1 cellular context compared by ENCODE assay signal in genomic region chr6:17987576-17988421, GRCh38.
TF ChIP-seq lines count a peak whose summit lies in the region.

Gene KIF13A (minus strand): TSS chr6:17987635. CDS start chr6:17987463, 172 bp downstream.

TF ChIP-seq in HepG2, 621 proteins besides CTCF, POLR2A, EP300 and RAD21 (continued from another document and continues in another):
- TF ChIP-seq ZXDC (CRISPR knock-in tag; IDR thresholded peaks at IDR 0.05) (no peak; the same call in 1 of the 2 replicates), TBL1XR1 (IDR thresholded peaks at IDR 0.05; ENCODE audit: borderline replicate concordance, low read length, partially characterized antibody) (no peak), CAMTA2 (CRISPR knock-in tag; IDR thresholded peaks at IDR 0.05; ENCODE audit: borderline replicate concordance) (no peak; the same call in 1 of the 2 replicates), ZNF30 (CRISPR knock-in tag; IDR thresholded peaks at IDR 0.05) (no peak), ZFP36L2 (CRISPR knock-in tag; IDR thresholded peaks at IDR 0.05) (no peak), ZNF331 (CRISPR knock-in tag; IDR thresholded peaks at IDR 0.05) (peak; percentile 7; the same call in 1 of the 2 replicates), BORCS8-MEF2B (CRISPR knock-in tag; IDR thresholded peaks at IDR 0.05) (no peak), ZNF430 (CRISPR knock-in tag; IDR thresholded peaks at IDR 0.05) (no peak), SKI (IDR thresholded peaks at IDR 0.05; ENCODE audit: partially characterized antibody) (peak; percentile 85), ZNF543 (CRISPR knock-in tag; IDR thresholded peaks at IDR 0.05) (0 out of 2 replicates have a peak, but pooled peaks have one; percentile 24), REXO4 (CRISPR knock-in tag; IDR thresholded peaks at IDR 0.05; ENCODE audit: borderline replicate concordance) (no peak), FOXP4 (CRISPR knock-in tag; IDR thresholded peaks at IDR 0.05) (no peak), ARNT (IDR thresholded peaks at IDR 0.05) (no peak), ZNF614 (CRISPR knock-in tag; IDR thresholded peaks at IDR 0.05; ENCODE audit: borderline replicate concordance) (no peak; the same call in 1 of the 2 replicates), HNRNPL (IDR thresholded peaks at IDR 0.05; ENCODE audit: low read depth, low read length) (no peak), ZFP36L1 (CRISPR knock-in tag; IDR thresholded peaks at IDR 0.05) (no peak), MTERF4 (CRISPR knock-in tag; IDR thresholded peaks at IDR 0.05) (0 out of 2 replicates have a peak, but pooled peaks have one; percentile 49), RNF219 (CRISPR knock-in tag; IDR thresholded peaks at IDR 0.05) (no peak), MTF1 (CRISPR knock-in tag; IDR thresholded peaks at IDR 0.05) (no peak), RFX1 (IDR thresholded peaks at IDR 0.05) (no peak), ZNF33A (CRISPR knock-in tag; IDR thresholded peaks at IDR 0.05; ENCODE audit: borderline replicate concordance) (no peak), DBP (CRISPR knock-in tag; IDR thresholded peaks at IDR 0.05; ENCODE audit: not compliant biosample characterization) (no peak), FOXA3 (CRISPR knock-in tag; IDR thresholded peaks at IDR 0.05) (no peak), ATF3 (CRISPR knock-in tag; IDR thresholded peaks at IDR 0.05) (peak; percentile 14; the same call in 1 of the 2 replicates), MAFF (IDR thresholded peaks at IDR 0.05; ENCODE audit: low read depth, low read length) (no peak), ZNF354B (CRISPR knock-in tag; IDR thresholded peaks at IDR 0.05) (no peak), ZNF18 (CRISPR knock-in tag; IDR thresholded peaks at IDR 0.05; ENCODE audit: insufficient replicate concordance) (no peak), NAIF1 (CRISPR knock-in tag; IDR thresholded peaks at IDR 0.05; ENCODE audit: borderline replicate concordance) (no peak), TCF7L2 (IDR thresholded peaks at IDR 0.05; ENCODE audit: low read depth, low read length) (no peak), ZFP82 (CRISPR knock-in tag; IDR thresholded peaks at IDR 0.05; ENCODE audit: borderline replicate concordance) (no peak; the same call in 1 of the 2 replicates), NCOA2 (CRISPR knock-in tag; IDR thresholded peaks at IDR 0.05) (no peak), ZNF709 (CRISPR knock-in tag; IDR thresholded peaks at IDR 0.05) (0 out of 2 replicates have a peak, but pooled peaks have one; percentile 36), KLF6 (CRISPR knock-in tag; IDR thresholded peaks at IDR 0.05) (peak; percentile 27; the same call in 1 of the 2 replicates), ZNF761 (CRISPR knock-in tag; conservative IDR thresholded peaks at IDR 0.05) (0 out of 2 replicates have a peak, but pooled peaks have one; percentile 67), DNMT1 (CRISPR knock-in tag; IDR thresholded peaks at IDR 0.05) (0 out of 2 replicates have a peak, but pooled peaks have one; percentile 69), ATF5 (CRISPR knock-in tag; IDR thresholded peaks at IDR 0.05; ENCODE audit: low read depth) (peak; percentile 25; the same call in 1 of the 2 replicates), TBX3 (IDR thresholded peaks at IDR 0.05; ENCODE audit: borderline replicate concordance) (no peak), HDAC6 (IDR thresholded peaks at IDR 0.05; ENCODE audit: low read depth, low read length) (no peak), HNF4G (IDR thresholded peaks at IDR 0.05; ENCODE audit: borderline replicate concordance, low read depth, low read length) (no peak), HNF4G (CRISPR knock-in tag; IDR thresholded peaks at IDR 0.05; ENCODE audit: borderline replicate concordance, low read depth) (no peak), ZBTB49 (CRISPR knock-in tag; IDR thresholded peaks at IDR 0.05; ENCODE audit: borderline replicate concordance) (no peak)
